In genomic region chr4:89567936-89568335, GRCh38 we compare ENCODE assay signal across 35 cellular contexts.
"Had no signal": no experiment of that assay in that cellular context is flagged by ENCODE, and none has a peak within 500 bp of the region (broad histone marks: within the 10 kb centered on the region; RNA-seq: fewer than 3 reads in every experiment).

No MANE protein-coding gene starts in this region.

- H3K27ac ChIP-seq: KMS-11 had no signal

- H3K9ac ChIP-seq: KMS-11 had no signal

- H3K4me3 ChIP-seq: MG63 had no signal

- H3K27me3 ChIP-seq: MG63 had no signal

- H3K4me2 ChIP-seq: KMS-11 had no signal

- DNase-seq: Karpas-422, Kasumi-1, KBM-7, KG1, MG63, MM.1S, MV-4-11, NCI-H1048, NCI-H1092, NCI-H1092 treated with DMSO at 0.1 percent for 48 hours, NCI-H1105, NCI-H1105 treated with DMSO at 0.1 percent for 48 hours, NCI-H1417, NCI-H1417 treated with DMSO at 0.1 percent for 48 hours, NCI-H1436, NCI-H1436 treated with DMSO at 0.1 percent for 48 hours, NCI-H146, NCI-H1694, NCI-H1694 treated with DMSO at 0.1 percent for 48 hours, NCI-H187, NCI-H187 treated with DMSO at 0.1 percent for 48 hours, NCI-H2029, NCI-H2029 treated with DMSO at 0.1 percent for 48 hours, NCI-H2081, NCI-H2081 treated with DMSO at 0.1 percent for 48 hours, NCI-H2107, NCI-H2171, NCI-H2171 treated with DMSO at 0.1 percent for 48 hours, NCI-H2227 treated with DMSO at 0.1 percent for 48 hours, NCI-H226, NCI-H345, NCI-H446, NCI-H446 treated with DMSO at 0.1 percent for 48 hours, NCI-H510A had no signal

- H3K36me3 ChIP-seq: MG63 had no signal

- H3K9me3 ChIP-seq: MG63 had no signal
